In the genomic region with DNA sequence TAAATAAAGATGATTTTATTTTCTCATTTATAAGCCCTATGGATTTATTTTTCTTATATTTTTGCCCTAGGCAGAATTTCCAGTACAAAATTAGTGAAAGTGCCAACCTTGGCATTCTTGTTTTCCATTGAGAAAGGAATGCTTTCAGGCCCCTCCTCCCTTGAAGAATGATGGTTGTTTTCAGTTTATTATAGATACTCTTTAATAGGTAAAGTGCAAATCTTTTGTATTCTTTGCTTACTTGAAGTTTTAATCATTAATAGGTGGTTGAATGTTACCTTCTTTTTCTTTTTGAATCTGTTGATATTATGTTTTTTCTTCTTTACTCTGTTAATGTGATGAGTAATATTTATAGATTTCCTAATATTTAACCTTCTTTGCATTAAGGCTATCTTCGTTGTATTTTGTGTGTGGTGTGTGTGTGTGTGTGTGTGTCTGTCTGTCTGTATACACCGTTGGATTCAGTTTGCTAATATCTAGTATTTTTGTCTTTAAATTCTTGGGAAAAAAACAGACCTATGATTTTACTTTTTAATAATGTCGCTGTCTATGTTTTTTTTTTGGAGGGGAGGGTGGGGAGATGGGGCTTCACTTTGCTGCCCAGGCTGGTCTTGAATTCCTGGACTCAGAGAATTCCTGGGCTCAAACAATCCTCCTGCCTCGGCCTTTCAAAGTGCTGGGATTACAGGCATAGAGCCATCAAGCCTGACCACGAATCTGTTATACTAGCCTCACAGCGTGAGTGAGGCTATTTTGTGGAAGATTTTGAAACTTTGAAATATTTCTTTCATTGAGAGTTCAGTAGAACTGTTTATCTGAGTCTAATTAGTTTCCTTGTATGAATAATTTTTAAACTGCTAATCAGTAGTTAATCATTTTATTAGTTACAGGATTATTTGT, we compare ENCODE assay signal across 19 cellular contexts. TPM values are rescaled to one million over a fixed set of nuclear protein-coding genes. Genes with fewer than 3 reads are reported as not detected.
DNase-seq lines count a peak whose midpoint lies in the region; FAIRE-seq and TF ChIP-seq lines count a peak whose summit lies in the region.
"Had no signal": no experiment of that assay in that cellular context is flagged by ENCODE, and none has a peak within 500 bp of the region (broad histone marks: within the 10 kb centered on the region; RNA-seq: fewer than 3 reads in every experiment).

No MANE protein-coding gene starts in this region.

- no peaks in the 10 kb centered on the region for H3K27me3 Mint-ChIP-seq in progenitor cell of endocrine pancreas
- H3K27me3 Mint-ChIP-seq in endothelial cell (ENCODE audit: unreplicated experiment), result no peaks in the 10 kb centered on the region
- H3K27me3 Mint-ChIP-seq: brain had no signal

- peaks cover 2% of the 10 kb centered on the region for H3K36me3 Mint-ChIP-seq in progenitor cell of endocrine pancreas (ENCODE audit: insufficient read depth)
- no peaks in the 10 kb centered on the region for H3K36me3 Mint-ChIP-seq in endothelial cell (ENCODE audit: low read depth, unreplicated experiment)

- peaks cover 17% of the 10 kb centered on the region for H3K4me1 Mint-ChIP-seq in progenitor cell of endocrine pancreas (ENCODE audit: low read depth)
- peaks cover 8% of the 10 kb centered on the region for H3K4me1 Mint-ChIP-seq in endothelial cell (ENCODE audit: unreplicated experiment)

- no peak overlapping the region for H3K4me3 Mint-ChIP-seq in progenitor cell of endocrine pancreas (ENCODE audit: low read depth)
- no peak overlapping the region for H3K4me3 Mint-ChIP-seq in endothelial cell (ENCODE audit: unreplicated experiment)
- H3K4me3 Mint-ChIP-seq: brain had no signal

- no peak overlapping the region for H3K4me3 ChIP-seq in fibroblast of mammary gland (ENCODE audit: control insufficient read depth, low read depth, low read length)
- H3K4me3 ChIP-seq: testis had no signal

- peak overlapping the region; percentile 59 for H3K27ac Mint-ChIP-seq in progenitor cell of endocrine pancreas
- no peak overlapping the region for H3K27ac Mint-ChIP-seq in endothelial cell (ENCODE audit: unreplicated experiment)

- peak; percentile 64 for FAIRE-seq in RCC 7860 (lab: Jason Lieb, UNC)
- FAIRE-seq: endometrium had no signal

- TF ChIP-seq CTCF in fibroblast of mammary gland (conservative IDR thresholded peaks at IDR 0.05; ENCODE audit: control insufficient read depth, insufficient read depth, low read depth, low read length) (no peak), progenitor cell of endocrine pancreas (IDR thresholded peaks at IDR 0.05; ENCODE audit: unreplicated experiment) (no peak), endothelial cell (IDR thresholded peaks at IDR 0.05; ENCODE audit: unreplicated experiment) (no peak)

- H3K9me3 Mint-ChIP-seq in progenitor cell of endocrine pancreas (ENCODE audit: low read depth) (no peaks in the 10 kb centered on the region), endothelial cell (ENCODE audit: unreplicated experiment) (no peaks in the 10 kb centered on the region)
- H3K9me3 Mint-ChIP-seq: brain had no signal

- DNase-seq in EH (ENCODE audit: low read depth), result peak; percentile 70
- DNase-seq in RCC 7860 (ENCODE audit: low spot score), result peak; percentile 14
- DNase-seq in fibroblast of mammary gland (ENCODE audit: low read depth), result peak; percentile 30
- no peak for DNase-seq in progenitor cell of endocrine pancreas (ENCODE audit: low spot score, unreplicated experiment)
- no peak for DNase-seq in NCI-H345 (lab: John Stamatoyannopoulos, UW)
- no peak for DNase-seq in endothelial cell (ENCODE audit: low spot score)
- DNase-seq in activated T-cell treated with anti-CD3 and anti-CD28 coated beads, Interleukin-2, amount 50 U/mL, for 48 hours, result no peak
- DNase-seq: activated CD4-positive, alpha-beta T cell treated with anti-CD3 and anti-CD28 coated beads, Interleukin-2, amount 50 U/mL, for 48 hours; activated naive CD4-positive, alpha-beta T cell treated with Interleukin-2 at 50 U/mL for 16 hours; activated T-cell treated with anti-CD3 and anti-CD28 coated beads for 4 hours; cortex of kidney; foreskin melanocyte; Karpas-422; midbrain; NCI-H748 treated with DMSO at 0.1 percent for 48 hours; PC-3; testis had no signal

RNA-seq across cellular contexts. Expression of a gene that starts 13.5 kb away (rescaled TPM):
- total RNA-seq in progenitor cell of endocrine pancreas (17.8 and 23.1 TPM in 2 replicates), endothelial cell (ENCODE audit: unreplicated experiment) (49.3 TPM)

Comparison
In these comparisons a context has a peak if more than half of its experiments do, and no peak if none do; other contexts are left out.
1. DNase-seq: peak in EH (single experiment), RCC 7860 (single experiment) and fibroblast of mammary gland (single experiment); none in progenitor cell of endocrine pancreas (single experiment), NCI-H345 (single experiment), endothelial cell (single experiment) and activated T-cell treated with anti-CD3 and anti-CD28 coated beads, Interleukin-2, amount 50 U/mL, for 48 hours (0 of 2).